12 cellular contexts compared by ENCODE assay signal in the genomic region with DNA sequence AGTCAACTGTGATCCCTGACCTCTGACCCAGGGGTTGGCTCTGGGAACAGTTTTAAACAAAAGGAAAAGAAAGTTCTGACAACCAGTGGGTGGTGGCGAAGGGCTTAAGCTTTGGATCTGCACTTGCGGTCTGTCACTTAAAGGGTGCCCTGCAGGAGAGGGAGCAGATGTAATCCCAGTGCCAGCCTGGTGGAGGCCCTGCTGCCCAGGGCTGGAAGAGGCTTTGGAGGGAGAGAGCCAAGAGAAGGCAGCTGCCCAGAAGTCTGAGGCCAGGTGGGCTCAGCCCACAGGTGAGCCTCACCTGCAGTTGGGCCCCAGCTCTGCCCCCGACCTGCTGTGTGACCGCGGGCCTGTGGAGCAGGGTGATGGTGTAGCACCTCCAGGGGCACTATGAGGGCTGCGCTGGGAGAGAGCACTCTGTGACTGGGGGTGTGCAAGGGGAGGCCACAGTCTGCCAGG. TPM values are rescaled to one million over a fixed set of nuclear protein-coding genes. Genes with fewer than 3 reads are reported as not detected.
DNase-seq lines count a peak whose midpoint lies in the region; ATAC-seq and TF ChIP-seq lines count a peak whose summit lies in the region.
"Had no signal": no experiment of that assay in that cellular context is flagged by ENCODE, and none has a peak within 500 bp of the region (broad histone marks: within the 10 kb centered on the region; RNA-seq: fewer than 3 reads in every experiment).

No MANE protein-coding gene starts in this region.

- no peak for ATAC-seq in activated CD8-positive, alpha-beta memory T cell treated with anti-CD3 and anti-CD28 coated beads, Interleukin-2, amount 10 ng/mL, durations not matched to agents 7 days and 5 days
- peak; percentile 82 for ATAC-seq in WTC11
- peak; percentile 2 to 5 for ATAC-seq in right cardiac atrium
- no peak for ATAC-seq in stimulated activated effector memory CD8-positive, alpha-beta T cell treated with anti-CD3 and anti-CD28 coated beads, Interleukin-12 subunit alpha, Interleukin-12 subunit beta, amount 100 ng/mL, for 72 hours
- no peak for ATAC-seq in HG03442 (IDR thresholded peaks at IDR 0.05; ENCODE audit: unreplicated experiment)

- no peaks in the 10 kb centered on the region for H3K9me3 ChIP-seq in right cardiac atrium (ENCODE audit: control insufficient read depth, low read length)
- H3K9me3 ChIP-seq: MG63, vagina had no signal

- peak overlapping the region; percentile 65 for H3K27ac Mint-ChIP-seq in activated CD8-positive, alpha-beta memory T cell treated with anti-CD3 and anti-CD28 coated beads, Interleukin-2, amount 10 ng/mL, durations not matched to agents 7 days and 5 days
- peak overlapping the region; percentile 57 for H3K27ac Mint-ChIP-seq in WTC11
- peak overlapping the region; percentile 87 for H3K27ac Mint-ChIP-seq in stimulated activated effector memory CD8-positive, alpha-beta T cell treated with anti-CD3 and anti-CD28 coated beads, Interleukin-12 subunit alpha, Interleukin-12 subunit beta, amount 100 ng/mL, for 72 hours

- peaks cover 19% of the 10 kb centered on the region for H3K4me1 ChIP-seq in right cardiac atrium (ENCODE audit: control insufficient read depth, insufficient read depth, low read length)

- whole genome bisulfite sequencing in right cardiac atrium, result 89% methylated on average over 6 of the region's 6 CpGs

- H3K27me3 Mint-ChIP-seq in activated CD8-positive, alpha-beta memory T cell treated with anti-CD3 and anti-CD28 coated beads, Interleukin-2, amount 10 ng/mL, durations not matched to agents 7 days and 5 days, result no peaks in the 10 kb centered on the region
- no peaks in the 10 kb centered on the region for H3K27me3 Mint-ChIP-seq in WTC11 (ENCODE audit: low read depth)

- no peak overlapping the region for H3K4me3 Mint-ChIP-seq in activated CD8-positive, alpha-beta memory T cell treated with anti-CD3 and anti-CD28 coated beads, Interleukin-2, amount 10 ng/mL, durations not matched to agents 7 days and 5 days
- no peak overlapping the region for H3K4me3 Mint-ChIP-seq in WTC11
- H3K4me3 Mint-ChIP-seq in stimulated activated effector memory CD8-positive, alpha-beta T cell treated with anti-CD3 and anti-CD28 coated beads, Interleukin-12 subunit alpha, Interleukin-12 subunit beta, amount 100 ng/mL, for 72 hours, result peak overlapping the region; percentile 83

- H3K27me3 ChIP-seq in right cardiac atrium (ENCODE audit: control insufficient read depth, insufficient read depth), result no peaks in the 10 kb centered on the region
- H3K27me3 ChIP-seq: MG63, vagina had no signal

- H3K27ac ChIP-seq in right cardiac atrium (ENCODE audit: low read length), result no peak overlapping the region
- H3K27ac ChIP-seq: vagina had no signal

- peaks cover 61% of the 10 kb centered on the region for H3K4me1 Mint-ChIP-seq in activated CD8-positive, alpha-beta memory T cell treated with anti-CD3 and anti-CD28 coated beads, Interleukin-2, amount 10 ng/mL, durations not matched to agents 7 days and 5 days
- peaks cover 45% of the 10 kb centered on the region for H3K4me1 Mint-ChIP-seq in WTC11
- H3K4me1 Mint-ChIP-seq in stimulated activated effector memory CD8-positive, alpha-beta T cell treated with anti-CD3 and anti-CD28 coated beads, Interleukin-12 subunit alpha, Interleukin-12 subunit beta, amount 100 ng/mL, for 72 hours, result peaks cover 62% of the 10 kb centered on the region

- peaks cover 6% of the 10 kb centered on the region for H3K36me3 Mint-ChIP-seq in activated CD8-positive, alpha-beta memory T cell treated with anti-CD3 and anti-CD28 coated beads, Interleukin-2, amount 10 ng/mL, durations not matched to agents 7 days and 5 days
- peaks cover 13% of the 10 kb centered on the region for H3K36me3 Mint-ChIP-seq in WTC11
- H3K36me3 Mint-ChIP-seq in stimulated activated effector memory CD8-positive, alpha-beta T cell treated with anti-CD3 and anti-CD28 coated beads, Interleukin-12 subunit alpha, Interleukin-12 subunit beta, amount 100 ng/mL, for 72 hours, result peaks cover 73% of the 10 kb centered on the region

- CTCF ChIA-PET in activated CD8-positive, alpha-beta memory T cell treated with anti-CD3 and anti-CD28 coated beads, Interleukin-2, amount 10 ng/mL, durations not matched to agents 7 days and 5 days (lab: Charles Lee), result interaction anchor here (0.6 to 4.3 kb wide), 9 partner anchors 10 to 211 kb away, joined by 3 to 31 read pairs (median 4); partner anchors contain the start of gene SH2B3
- CTCF ChIA-PET in WTC11 (lab: Charles Lee), result interaction anchor here (0.6 to 3.4 kb wide), 17 partner anchors 9 to 487 kb away, joined by 3 to 24 read pairs (median 5); no protein-coding TSS in a partner anchor

- intact Hi-C loops in right cardiac atrium (cut with DNase I), result no loop called here

- DNase-seq in activated CD8-positive, alpha-beta memory T cell treated with anti-CD3 and anti-CD28 coated beads, Interleukin-2, amount 10 ng/mL, durations not matched to agents 7 days and 5 days, result no peak
- DNase-seq in activated CD8-positive, alpha-beta memory T cell treated with anti-CD3 and anti-CD28 coated beads, Interleukin-2, amount 50 U/mL, for 4 hours, result no peak
- DNase-seq in WTC11 (ENCODE audit: low spot score), result no peak
- peak in 2 of 3 donors; percentile 36 to 53 for DNase-seq in right cardiac atrium
- DNase-seq in stimulated activated effector memory CD8-positive, alpha-beta T cell treated with anti-CD3 and anti-CD28 coated beads, Interleukin-12 subunit alpha, Interleukin-12 subunit beta, amount 100 ng/mL, for 72 hours (ENCODE audit: low spot score in 2 of 2), result no peak
- no peak for DNase-seq in COLO829 (ENCODE audit: low spot score)
- no peak for DNase-seq in activated gamma-delta T cell treated with Interleukin-2 at 50 U/mL for 16 hours
- DNase-seq: activated CD8-positive, alpha-beta memory T cell treated with anti-CD3 and anti-CD28 coated beads for 24 hours; AML-193; MG63 had no signal

- TF ChIP-seq CTCF in WTC11 (IDR thresholded peaks at IDR 0.05), result 0 out of 2 replicates have a peak, but pooled peaks have one; percentile 11

- H3K4me3 ChIP-seq in right cardiac atrium (ENCODE audit: low read length), result no peak overlapping the region
- H3K4me3 ChIP-seq: MG63, vagina had no signal

- H3K9me3 Mint-ChIP-seq in activated CD8-positive, alpha-beta memory T cell treated with anti-CD3 and anti-CD28 coated beads, Interleukin-2, amount 10 ng/mL, durations not matched to agents 7 days and 5 days (ENCODE audit: low read depth), result no peaks in the 10 kb centered on the region
- no peaks in the 10 kb centered on the region for H3K9me3 Mint-ChIP-seq in WTC11
- H3K9me3 Mint-ChIP-seq in stimulated activated effector memory CD8-positive, alpha-beta T cell treated with anti-CD3 and anti-CD28 coated beads, Interleukin-12 subunit alpha, Interleukin-12 subunit beta, amount 100 ng/mL, for 72 hours, result no peaks in the 10 kb centered on the region

- POLR2A ChIA-PET in WTC11 (lab: Charles Lee), result interaction anchor here (0.6 to 1.0 kb wide), 2 partner anchors 10 to 20 kb away, joined by 3 read pairs; no protein-coding TSS in a partner anchor

TF ChIP-seq in WTC11, 78 proteins besides CTCF, POLR2A, EP300 and RAD21 (continues in another document):
- no peak for TF ChIP-seq NFYB (CRISPR knock-in tag; conservative IDR thresholded peaks at IDR 0.05; ENCODE audit: low read depth)
- TF ChIP-seq, protein P1, sequence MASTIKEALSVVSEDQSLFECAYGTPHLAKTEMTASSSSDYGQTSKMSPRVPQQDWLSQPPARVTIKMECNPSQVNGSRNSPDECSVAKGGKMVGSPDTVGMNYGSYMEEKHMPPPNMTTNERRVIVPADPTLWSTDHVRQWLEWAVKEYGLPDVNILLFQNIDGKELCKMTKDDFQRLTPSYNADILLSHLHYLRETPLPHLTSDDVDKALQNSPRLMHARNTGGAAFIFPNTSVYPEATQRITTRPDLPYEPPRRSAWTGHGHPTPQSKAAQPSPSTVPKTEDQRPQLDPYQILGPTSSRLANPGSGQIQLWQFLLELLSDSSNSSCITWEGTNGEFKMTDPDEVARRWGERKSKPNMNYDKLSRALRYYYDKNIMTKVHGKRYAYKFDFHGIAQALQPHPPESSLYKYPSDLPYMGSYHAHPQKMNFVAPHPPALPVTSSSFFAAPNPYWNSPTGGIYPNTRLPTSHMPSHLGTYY (CRISPR knock-in tag; IDR thresholded peaks at IDR 0.05), result no peak
- TF ChIP-seq ZNF232 (CRISPR knock-in tag; IDR thresholded peaks at IDR 0.05), result no peak
- TF ChIP-seq, protein P2, sequence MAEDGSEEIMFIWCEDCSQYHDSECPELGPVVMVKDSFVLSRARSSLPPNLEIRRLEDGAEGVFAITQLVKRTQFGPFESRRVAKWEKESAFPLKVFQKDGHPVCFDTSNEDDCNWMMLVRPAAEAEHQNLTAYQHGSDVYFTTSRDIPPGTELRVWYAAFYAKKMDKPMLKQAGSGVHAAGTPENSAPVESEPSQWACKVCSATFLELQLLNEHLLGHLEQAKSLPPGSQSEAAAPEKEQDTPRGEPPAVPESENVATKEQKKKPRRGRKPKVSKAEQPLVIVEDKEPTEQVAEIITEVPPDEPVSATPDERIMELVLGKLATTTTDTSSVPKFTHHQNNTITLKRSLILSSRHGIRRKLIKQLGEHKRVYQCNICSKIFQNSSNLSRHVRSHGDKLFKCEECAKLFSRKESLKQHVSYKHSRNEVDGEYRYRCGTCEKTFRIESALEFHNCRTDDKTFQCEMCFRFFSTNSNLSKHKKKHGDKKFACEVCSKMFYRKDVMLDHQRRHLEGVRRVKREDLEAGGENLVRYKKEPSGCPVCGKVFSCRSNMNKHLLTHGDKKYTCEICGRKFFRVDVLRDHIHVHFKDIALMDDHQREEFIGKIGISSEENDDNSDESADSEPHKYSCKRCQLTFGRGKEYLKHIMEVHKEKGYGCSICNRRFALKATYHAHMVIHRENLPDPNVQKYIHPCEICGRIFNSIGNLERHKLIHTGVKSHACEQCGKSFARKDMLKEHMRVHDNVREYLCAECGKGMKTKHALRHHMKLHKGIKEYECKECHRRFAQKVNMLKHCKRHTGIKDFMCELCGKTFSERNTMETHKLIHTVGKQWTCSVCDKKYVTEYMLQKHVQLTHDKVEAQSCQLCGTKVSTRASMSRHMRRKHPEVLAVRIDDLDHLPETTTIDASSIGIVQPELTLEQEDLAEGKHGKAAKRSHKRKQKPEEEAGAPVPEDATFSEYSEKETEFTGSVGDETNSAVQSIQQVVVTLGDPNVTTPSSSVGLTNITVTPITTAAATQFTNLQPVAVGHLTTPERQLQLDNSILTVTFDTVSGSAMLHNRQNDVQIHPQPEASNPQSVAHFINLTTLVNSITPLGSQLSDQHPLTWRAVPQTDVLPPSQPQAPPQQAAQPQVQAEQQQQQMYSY (CRISPR knock-in tag; IDR thresholded peaks at IDR 0.05), result no peak

RNA-seq across cellular contexts. Expression of gene SH2B3, which starts 19.1 kb away (rescaled TPM):
- total RNA-seq in activated CD8-positive, alpha-beta memory T cell treated with anti-CD3 and anti-CD28 coated beads, Interleukin-2, amount 10 ng/mL, durations not matched to agents 7 days and 5 days, result 10 to 100 TPM; 24.9 to 51.3 TPM
- total RNA-seq in WTC11 (2021), result 20.5 to 31.8 TPM (median 20.7 TPM) in 3 replicates
- 10 to 100 TPM; 24.9 to 31.2 (median 29.2) TPM for total RNA-seq in right cardiac atrium
- 10.3 TPM for polyA plus RNA-seq in right cardiac atrium

RNA-seq across cellular contexts. Expression of gene PHETA1, which starts 55.9 kb away (rescaled TPM):
- total RNA-seq in activated CD8-positive, alpha-beta memory T cell treated with anti-CD3 and anti-CD28 coated beads, Interleukin-2, amount 10 ng/mL, durations not matched to agents 7 days and 5 days, result 1 to 10 TPM; 2.8 to 3.4 TPM
- 12.4 to 18.6 TPM (median 14.9 TPM) in 3 replicates for total RNA-seq in WTC11 (2021)
- total RNA-seq in right cardiac atrium, result 10 to 100 TPM in 1 of 4 donors, 1 to 10 TPM in 3; 8.0 to 11.6 (median 8.8) TPM
- 9.1 TPM for polyA plus RNA-seq in right cardiac atrium

Comparison
In these comparisons a context has a peak if more than half of its experiments do, and no peak if none do; other contexts are left out.
1. ATAC-seq: peak in WTC11 (single experiment) and right cardiac atrium (2 of 2); none in activated CD8-positive, alpha-beta memory T cell treated with anti-CD3 and anti-CD28 coated beads, Interleukin-2, amount 10 ng/mL, durations not matched to agents 7 days and 5 days (single experiment), stimulated activated effector memory CD8-positive, alpha-beta T cell treated with anti-CD3 and anti-CD28 coated beads, Interleukin-12 subunit alpha, Interleukin-12 subunit beta, amount 100 ng/mL, for 72 hours (single experiment) and HG03442 (single experiment).
2. DNase-seq: peak in right cardiac atrium (2 of 3); none in activated CD8-positive, alpha-beta memory T cell treated with anti-CD3 and anti-CD28 coated beads, Interleukin-2, amount 10 ng/mL, durations not matched to agents 7 days and 5 days (single experiment), activated CD8-positive, alpha-beta memory T cell treated with anti-CD3 and anti-CD28 coated beads, Interleukin-2, amount 50 U/mL, for 4 hours (single experiment), WTC11 (single experiment), stimulated activated effector memory CD8-positive, alpha-beta T cell treated with anti-CD3 and anti-CD28 coated beads, Interleukin-12 subunit alpha, Interleukin-12 subunit beta, amount 100 ng/mL, for 72 hours (0 of 2), COLO829 (single experiment) and activated gamma-delta T cell treated with Interleukin-2 at 50 U/mL for 16 hours (single experiment).
3. Peak in every context shown above with its lines, with median percentiles within 50 percentile points of each other: H3K27ac Mint-ChIP-seq.